In the genomic region with DNA sequence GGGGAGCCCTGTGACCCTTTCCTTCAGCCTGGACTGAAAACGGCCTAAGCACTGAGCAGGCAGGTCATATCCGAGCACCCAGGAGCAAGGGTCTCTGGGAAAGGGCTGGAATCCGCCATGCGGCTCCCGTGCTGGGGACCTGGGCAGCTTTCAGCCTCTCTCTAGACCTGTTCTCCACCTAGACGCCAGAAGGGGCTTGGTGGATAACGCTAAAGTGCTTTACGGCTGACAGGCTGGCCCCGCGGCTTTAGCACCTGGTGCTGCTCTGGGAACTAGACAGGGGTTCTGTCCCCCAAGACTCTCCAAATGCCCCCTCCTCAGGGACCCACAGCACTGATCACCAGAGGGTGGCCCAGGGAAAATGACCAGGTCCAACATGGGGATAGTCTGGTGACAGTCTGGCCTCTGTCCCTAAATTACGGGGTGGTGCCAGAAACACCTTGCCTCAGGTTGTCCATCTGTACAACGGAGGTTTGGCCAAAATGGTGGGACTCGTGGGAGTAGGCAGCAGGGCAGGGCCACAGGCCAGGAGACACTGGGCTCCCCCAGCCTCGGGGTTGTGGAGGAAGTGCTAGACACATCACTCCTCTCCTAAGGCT, we compare ENCODE assay signal across 22 cellular contexts. TPM values are rescaled to one million over a fixed set of nuclear protein-coding genes. Genes with fewer than 3 reads are reported as not detected.
DNase-seq lines count a peak whose midpoint lies in the region; ATAC-seq, FAIRE-seq and TF ChIP-seq lines count a peak whose summit lies in the region.
"Had no signal": no experiment of that assay in that cellular context is flagged by ENCODE, and none has a peak within 500 bp of the region (broad histone marks: within the 10 kb centered on the region; RNA-seq: fewer than 3 reads in every experiment).

No MANE protein-coding gene starts in this region.

- no peaks in the 10 kb centered on the region for H3K9me1 ChIP-seq in K562 (ENCODE audit: control insufficient read depth, insufficient read depth, low read length)

- H3K27ac ChIP-seq in K562 (ENCODE audit: extremely low read depth, low read depth, low read length) (no peak overlapping the region), lower lobe of right lung (peak overlapping the region; percentile 67), suprapubic skin (peak overlapping the region; percentile 98), colonic mucosa (no peak overlapping the region)
- H3K27ac ChIP-seq: HL-60 had no signal

- H3K27me3 ChIP-seq in K562 (ENCODE audit: control insufficient read depth in 2 of 2, insufficient read depth in 2 of 2, low read length in 2 of 2) (peaks cover 0 to 31% of the 10 kb centered on the region in 2 experiments; a peak in 1 of 5 replicates), lower lobe of right lung (ENCODE audit: low read depth) (no peaks in the 10 kb centered on the region), suprapubic skin (no peaks in the 10 kb centered on the region), colonic mucosa (no peaks in the 10 kb centered on the region)
- H3K27me3 ChIP-seq: testis had no signal

- peak; percentile 5 for ATAC-seq in HG02870 (IDR thresholded peaks at IDR 0.05; ENCODE audit: unreplicated experiment)
- peak; percentile 7 for ATAC-seq in K562
- no peak for ATAC-seq in lower lobe of right lung
- no peak for ATAC-seq in GM18498 (IDR thresholded peaks at IDR 0.05; ENCODE audit: unreplicated experiment)

- no peaks in the 10 kb centered on the region for H4K20me1 ChIP-seq in K562 (replicated peaks; ENCODE audit: control insufficient read depth, insufficient read depth, low read length)

- H3K9ac ChIP-seq in K562 (ENCODE audit: insufficient read depth in 1 of 2, low read depth in 2 of 2, low read length in 2 of 2) (peak overlapping the region in 1 of 2 experiments; percentile 51; a peak in 1 of 4 replicates), colonic mucosa (ENCODE audit: low read depth in 2 of 2, low read length in 2 of 2) (peak overlapping the region in 1 of 2 donors; percentile 23)

- BruUV-seq in K562 (replicated peaks; lab: Mats Ljungman, UMichigan), result no TSS peak

- no peak for FAIRE-seq in K562 (lab: Jason Lieb, UNC)
- FAIRE-seq: GM19239 had no signal

- POLR2A ChIA-PET in K562 (lab: Yijun Ruan, JAX), result interaction anchor here (0.6 to 1.4 kb wide), 2 partner anchors 10 kb away, joined by 3 to 5 read pairs; no protein-coding TSS in a partner anchor

- TF ChIP-seq RAD21 in K562 (CRISPR knock-in tag; conservative IDR thresholded peaks at IDR 0.05 in 1 of 2, IDR thresholded peaks at IDR 0.05 in 1 of 2), result no peak

- H3K4me3 ChIP-seq in K562 (no peak overlapping the region), lower lobe of right lung (no peak overlapping the region), suprapubic skin (no peak overlapping the region), colonic mucosa (no peak overlapping the region)
- H3K4me3 ChIP-seq: lung, testis had no signal

- intact Hi-C loops in K562 (cut with micrococcal nuclease) (no loop called here), lower lobe of right lung (cut with DNase I) (no loop called here), colonic mucosa (cut with DNase I) (no loop called here)

- in situ Hi-C loops in K562 (cut with MboI), result no loop called here

- TF ChIP-seq POLR2A in K562 (conservative IDR thresholded peaks at IDR 0.05) (no peak), suprapubic skin (IDR thresholded peaks at IDR 0.05) (no peak)

- H3K9me3 ChIP-seq in K562 (replicated peaks; ENCODE audit: control insufficient read depth, insufficient read depth, low read depth, low read length) (no peaks in the 10 kb centered on the region), lower lobe of right lung (no peaks in the 10 kb centered on the region), suprapubic skin (no peaks in the 10 kb centered on the region), colonic mucosa (no peaks in the 10 kb centered on the region)
- H3K9me3 ChIP-seq: testis had no signal

- WGBS in K562 (ENCODE audit: insufficient coverage, low coverage, missing lambda C conversion rate), result 47% methylated on average over 12 of the region's 14 CpGs
- 73% methylated on average over 11 of the region's 14 CpGs for WGBS in suprapubic skin

- DNase-seq in K562 (ENCODE audit: extremely low read depth in 1 of 4, low spot score in 3 of 4), result no peak
- DNase-seq in lower lobe of right lung, result no peak
- DNase-seq in suprapubic skin (ENCODE audit: low spot score in 2 of 2), result no peak
- no peak for DNase-seq in activated gamma-delta T cell treated with Interleukin-2 at 50 U/mL for 16 hours
- DNase-seq in hepatic stellate cell (ENCODE audit: low spot score), result no peak
- DNase-seq in colonic mucosa, result no peak
- DNase-seq: activated CD4-positive, alpha-beta T cell treated with anti-CD3 and anti-CD28 coated beads for 4 hours; activated CD8-positive, alpha-beta memory T cell treated with anti-CD3 and anti-CD28 coated beads, Interleukin-2, amount 50 U/mL, for 4 hours; activated naive CD4-positive, alpha-beta T cell; aorta; foreskin melanocyte; NCI-H446; SIG-M5; stimulated activated CD4-positive, alpha-beta T cell treated with anti-CD3 and anti-CD28 coated beads, Interleukin-4, amount 100 ng/mL, for 1 hour; stimulated activated CD8-positive, alpha-beta memory T cell treated with anti-CD3 and anti-CD28 coated beads, Interleukin-4, amount 100 ng/mL, for 48 hours; T1000; testis had no signal

- H3K79me2 ChIP-seq in K562 (ENCODE audit: control insufficient read depth, insufficient read depth, low read length), result no peaks in the 10 kb centered on the region

- peak overlapping the region; percentile 38 for H2AFZ ChIP-seq in K562 (ENCODE audit: low read depth, low read length)

- CTCF ChIA-PET in K562 (lab: Yijun Ruan, JAX; ENCODE audit: low intra/inter-chr PET ratio), result no interaction called here

- no peak for TF ChIP-seq EP300 in K562 (IDR thresholded peaks at IDR 0.05; ENCODE audit: low read length)
- TF ChIP-seq EP300 in suprapubic skin (IDR thresholded peaks at IDR 0.05), result no peak

- H3K4me2 ChIP-seq in K562 (ENCODE audit: insufficient read depth, low read length), result no peak overlapping the region

- H3K36me3 ChIP-seq in K562 (ENCODE audit: control insufficient read depth, insufficient read depth, low read length) (no peaks in the 10 kb centered on the region), lower lobe of right lung (no peaks in the 10 kb centered on the region), suprapubic skin (no peaks in the 10 kb centered on the region), colonic mucosa (no peaks in the 10 kb centered on the region)

- H3K4me1 ChIP-seq in K562 (replicated peaks in 1 of 2; ENCODE audit: control insufficient read depth in 2 of 2, insufficient read depth in 2 of 2, low read length in 2 of 2) (peaks cover 16 to 28% of the 10 kb centered on the region in 2 experiments), lower lobe of right lung (peaks cover 40% of the 10 kb centered on the region), suprapubic skin (peaks cover 95% of the 10 kb centered on the region), colonic mucosa (no peaks in the 10 kb centered on the region)

- TF ChIP-seq CTCF in K562 (IDR thresholded peaks at IDR 0.05 in 2 of 3, conservative IDR thresholded peaks at IDR 0.05 in 1 of 3; ENCODE audit: insufficient read depth in 2 of 3, low read depth in 1 of 3, low read length in 3 of 3) (no peak), lower lobe of right lung (IDR thresholded peaks at IDR 0.05) (no peak), suprapubic skin (IDR thresholded peaks at IDR 0.05) (no peak), colonic mucosa (IDR thresholded peaks at IDR 0.05) (no peak)

TF ChIP-seq in K562, 482 proteins besides CTCF, POLR2A, EP300 and RAD21:
- TF ChIP-seq GATA2 (CRISPR knock-in tag; IDR thresholded peaks at IDR 0.05), result no peak
- TF ChIP-seq ZNF311 (CRISPR knock-in tag; IDR thresholded peaks at IDR 0.05), result peak; percentile 36; the same call in 1 of the 2 replicates
- TF ChIP-seq, protein P1, sequence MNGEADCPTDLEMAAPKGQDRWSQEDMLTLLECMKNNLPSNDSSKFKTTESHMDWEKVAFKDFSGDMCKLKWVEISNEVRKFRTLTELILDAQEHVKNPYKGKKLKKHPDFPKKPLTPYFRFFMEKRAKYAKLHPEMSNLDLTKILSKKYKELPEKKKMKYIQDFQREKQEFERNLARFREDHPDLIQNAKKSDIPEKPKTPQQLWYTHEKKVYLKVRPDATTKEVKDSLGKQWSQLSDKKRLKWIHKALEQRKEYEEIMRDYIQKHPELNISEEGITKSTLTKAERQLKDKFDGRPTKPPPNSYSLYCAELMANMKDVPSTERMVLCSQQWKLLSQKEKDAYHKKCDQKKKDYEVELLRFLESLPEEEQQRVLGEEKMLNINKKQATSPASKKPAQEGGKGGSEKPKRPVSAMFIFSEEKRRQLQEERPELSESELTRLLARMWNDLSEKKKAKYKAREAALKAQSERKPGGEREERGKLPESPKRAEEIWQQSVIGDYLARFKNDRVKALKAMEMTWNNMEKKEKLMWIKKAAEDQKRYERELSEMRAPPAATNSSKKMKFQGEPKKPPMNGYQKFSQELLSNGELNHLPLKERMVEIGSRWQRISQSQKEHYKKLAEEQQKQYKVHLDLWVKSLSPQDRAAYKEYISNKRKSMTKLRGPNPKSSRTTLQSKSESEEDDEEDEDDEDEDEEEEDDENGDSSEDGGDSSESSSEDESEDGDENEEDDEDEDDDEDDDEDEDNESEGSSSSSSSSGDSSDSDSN (IDR thresholded peaks at IDR 0.05; ENCODE audit: borderline replicate concordance in 1 of 2, low read depth in 2 of 2, low read length in 2 of 2), result no peak
- no peak for TF ChIP-seq SIRT6 (IDR thresholded peaks at IDR 0.05; ENCODE audit: low read depth, low read length)
- no peak for TF ChIP-seq ZFX (CRISPR knock-in tag; IDR thresholded peaks at IDR 0.05)

RNA-seq across cellular contexts. Expression of gene SDC1, which starts 13.0 kb away (rescaled TPM):
- 0.28 and 0.90 TPM in 2 replicates for total RNA-seq in K562 (2011; cell fraction: chromatin; rRNA removed; ENCODE audit: low replicate concordance)
- 0.39 and 1.3 TPM in 2 replicates for total RNA-seq in K562 (2011; cell fraction: nucleolus; rRNA removed)
- total RNA-seq in K562 (2011; cell fraction: nucleoplasm; rRNA removed), result 0.37 and 0.46 TPM in 2 replicates
- total RNA-seq in K562 (2014; rRNA removed), result 1.5 and 1.7 TPM in 2 replicates
- 0.35 and 0.40 TPM in 2 replicates for total RNA-seq in K562 (2014; rRNA removed; fragmentation: Illumina TruSeq; extraction: Trizol)
- 1.4 and 1.6 TPM in 2 replicates for total RNA-seq in K562 (2015; rRNA removed; fragmentation: Illumina TruSeq; extraction: Trizol)
- total RNA-seq in K562 (2021), result 2.7 TPM in 2 replicates
- 0.39 and 2.7 TPM in 2 replicates for polyA plus RNA-seq in K562 (2011; rRNA removed)
- polyA plus RNA-seq in K562 (2011; cell fraction: cytosol; rRNA removed), result 2.3 and 2.9 TPM in 2 replicates
- polyA plus RNA-seq in K562 (2011; cell fraction: nucleus; rRNA removed), result 0.34 and 2.7 TPM in 2 replicates
- 0.86 and 0.90 TPM in 2 replicates for polyA plus RNA-seq in K562 (2012)
- polyA plus RNA-seq in K562 (2014; fragmentation: Illumina TruSeq; extraction: Trizol), result 0.49 and 1.2 TPM in 2 replicates
- under 1 TPM; 0.06 to 0.14 TPM for polyA plus RNA-seq in K562 (2014; fragmentation: Nextera tagmentation; extraction: Ambion mirVana)
- 1.1 and 1.8 TPM in 2 replicates for polyA plus RNA-seq in K562 (2014; rRNA removed)
- polyA minus RNA-seq in K562 (2011; rRNA and poly(A)+ RNA removed), result 0.39 and 1.3 TPM in 2 replicates
- 0.57 and 3.1 TPM in 2 replicates for polyA minus RNA-seq in K562 (2011; cell fraction: cytosol; rRNA and poly(A)+ RNA removed)
- 0.13 and 0.56 TPM in 2 replicates for polyA minus RNA-seq in K562 (2011; cell fraction: nucleus; rRNA and poly(A)+ RNA removed)
- total RNA-seq in lower lobe of right lung, result 90.0 TPM
- total RNA-seq in suprapubic skin, result 100 to 1,000 TPM; 258 to 892 (median 636) TPM
- 100 to 1,000 TPM; 156 to 213 TPM for total RNA-seq in colonic mucosa

Comparison
In these comparisons a context has a peak if more than half of its experiments do, and no peak if none do; other contexts are left out.
1. ATAC-seq: peak in HG02870 (single experiment) and K562 (single experiment); none in lower lobe of right lung (0 of 2) and GM18498 (single experiment).
2. H3K27ac ChIP-seq: peak in lower lobe of right lung (single experiment) and suprapubic skin (single experiment); none in K562 (single experiment) and colonic mucosa (single experiment).
3. RNA of gene SDC1, which starts 13.0 kb away (total RNA-seq): 258 to 892 TPM in suprapubic skin, 156 to 213 TPM in colonic mucosa and 90.0 TPM in lower lobe of right lung (single experiment); 0.28 to 2.7 TPM in K562; every median in the first group is over 10 times any median in the second.